Comparison of ENCODE assay signal across 8 cellular contexts in the genomic region with DNA sequence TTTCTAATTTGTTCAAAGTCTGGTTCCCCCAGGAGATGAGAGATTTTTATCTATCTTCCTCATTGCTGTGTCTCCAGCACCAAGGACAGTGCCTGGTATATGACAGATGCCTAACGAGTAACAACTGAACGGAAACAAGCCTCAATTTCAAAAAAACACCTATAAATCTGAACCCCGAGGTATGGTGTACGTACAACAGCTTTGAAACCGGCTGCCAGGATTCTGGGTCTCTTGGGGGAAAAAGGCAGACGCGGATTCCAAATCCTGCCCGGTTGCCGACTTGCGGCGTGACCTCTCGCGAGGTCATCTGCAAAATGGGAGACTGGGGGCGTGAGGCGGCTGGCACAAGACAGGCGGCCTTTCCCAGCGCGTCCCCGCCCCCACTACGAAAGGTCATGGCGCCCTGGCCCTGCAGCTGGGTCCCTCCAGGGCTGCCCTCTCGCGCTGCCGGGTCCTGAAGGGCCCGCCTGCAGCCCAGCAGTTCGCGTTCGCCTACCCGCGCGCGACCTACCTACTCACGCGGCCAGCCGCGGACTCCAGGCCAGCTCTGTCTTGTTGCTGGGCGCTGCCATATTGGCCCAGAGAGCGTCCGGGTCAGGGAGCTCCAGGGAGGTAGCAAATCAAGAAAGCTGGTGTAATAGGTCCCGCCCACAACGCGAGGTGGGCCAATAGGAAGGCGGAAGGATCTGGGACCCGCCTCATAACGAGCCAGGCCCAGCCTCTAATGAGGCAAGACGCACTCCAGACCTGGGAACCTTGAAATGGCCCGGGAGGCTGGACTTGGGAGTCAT. TPM values are rescaled to one million over a fixed set of nuclear protein-coding genes. Genes with fewer than 3 reads are reported as not detected.
DNase-seq lines count a peak whose midpoint lies in the region; ATAC-seq and TF ChIP-seq lines count a peak whose summit lies in the region.

A gene with protein sequence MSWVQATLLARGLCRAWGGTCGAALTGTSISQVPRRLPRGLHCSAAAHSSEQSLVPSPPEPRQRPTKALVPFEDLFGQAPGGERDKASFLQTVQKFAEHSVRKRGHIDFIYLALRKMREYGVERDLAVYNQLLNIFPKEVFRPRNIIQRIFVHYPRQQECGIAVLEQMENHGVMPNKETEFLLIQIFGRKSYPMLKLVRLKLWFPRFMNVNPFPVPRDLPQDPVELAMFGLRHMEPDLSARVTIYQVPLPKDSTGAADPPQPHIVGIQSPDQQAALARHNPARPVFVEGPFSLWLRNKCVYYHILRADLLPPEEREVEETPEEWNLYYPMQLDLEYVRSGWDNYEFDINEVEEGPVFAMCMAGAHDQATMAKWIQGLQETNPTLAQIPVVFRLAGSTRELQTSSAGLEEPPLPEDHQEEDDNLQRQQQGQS (minus strand): TSS at position 584 of the 791 bp plus-strand sequence. CDS start 9,964 bp downstream, outside the sequence.

- peak within 1 kb of the TSS; percentile 33; the same call in 1 of the 2 replicates for H3K27ac ChIP-seq in SU-DHL-6 (ENCODE audit: low read depth, low read length)
- peak within 1 kb of the TSS; percentile 77 for H3K27ac ChIP-seq in thymus (ENCODE audit: low read depth)

- H3K4me1 Mint-ChIP-seq in activated naive CD8-positive, alpha-beta T cell treated with anti-CD3 and anti-CD28 coated beads, Interleukin-2, amount 10 ng/mL, durations not matched to agents 7 days and 5 days, result peaks cover 10% of the 10 kb centered on the region
- H3K4me1 Mint-ChIP-seq in osteocyte (ENCODE audit: unreplicated experiment), result peaks cover 16% of the 10 kb centered on the region

- peaks cover 21% of the 10 kb centered on the region for H3K79me2 ChIP-seq in SU-DHL-6 (ENCODE audit: insufficient read depth, low read length)

- H3K4me3 Mint-ChIP-seq in activated naive CD8-positive, alpha-beta T cell treated with anti-CD3 and anti-CD28 coated beads, Interleukin-2, amount 10 ng/mL, durations not matched to agents 7 days and 5 days, result peak within 1 kb of the TSS; percentile 92
- H3K4me3 Mint-ChIP-seq in osteocyte (ENCODE audit: unreplicated experiment), result peak within 1 kb of the TSS; percentile 98

- no peaks in the 10 kb centered on the region for H3K27me3 Mint-ChIP-seq in activated naive CD8-positive, alpha-beta T cell treated with anti-CD3 and anti-CD28 coated beads, Interleukin-2, amount 10 ng/mL, durations not matched to agents 7 days and 5 days
- H3K27me3 Mint-ChIP-seq in osteocyte (ENCODE audit: unreplicated experiment), result no peaks in the 10 kb centered on the region

- TF ChIP-seq CTCF in GM10266 (IDR thresholded peaks at IDR 0.05; ENCODE audit: control insufficient read depth, insufficient read depth, low read depth, missing control alignments), result no peak
- TF ChIP-seq CTCF in SU-DHL-6 (IDR thresholded peaks at IDR 0.05; ENCODE audit: insufficient read depth, low read length, poor library complexity, severe bottlenecking), result no peak
- TF ChIP-seq CTCF in osteocyte (IDR thresholded peaks at IDR 0.05), result no peak

- peaks cover 12% of the 10 kb centered on the region for H3K4me1 ChIP-seq in thymus (ENCODE audit: control insufficient read depth, insufficient read depth, low read length)

- peak within 1 kb of the TSS; percentile 88 for H3K4me3 ChIP-seq in SU-DHL-6 (ENCODE audit: insufficient read depth, low read length, poor library complexity, severe bottlenecking)
- H3K4me3 ChIP-seq in thymus (ENCODE audit: low read length), result peak within 1 kb of the TSS; percentile 57

- no peaks in the 10 kb centered on the region for H4K20me1 ChIP-seq in SU-DHL-6 (ENCODE audit: low read depth, low read length)

- H2AFZ ChIP-seq in SU-DHL-6 (ENCODE audit: low read depth, low read length, severe bottlenecking), result peak within 1 kb of the TSS; percentile 84

- peak within 1 kb of the TSS; percentile 68 for H3K4me2 ChIP-seq in SU-DHL-6 (ENCODE audit: low read depth, low read length, poor library complexity, severe bottlenecking)

- DNase-seq in GM10266 (ENCODE audit: extremely low spot score) (peak; percentile 97), NCI-H128 (lab: John Stamatoyannopoulos, UW; ENCODE audit: unreplicated experiment) (peak; percentile 91), head of caudate nucleus (peak; percentile 93 to 99 (median 98)), osteocyte (ENCODE audit: extremely low spot score, unreplicated experiment) (peak; percentile 97)
- DNase-seq in activated naive CD8-positive, alpha-beta T cell treated with anti-CD3 and anti-CD28 coated beads, Interleukin-2, amount 10 ng/mL, durations not matched to agents 7 days and 5 days, result peak; percentile 89

- H3K9me3 ChIP-seq in SU-DHL-6 (ENCODE audit: insufficient read depth, low read length) (no peaks in the 10 kb centered on the region), thymus (ENCODE audit: control insufficient read depth) (no peaks in the 10 kb centered on the region)

- no peaks in the 10 kb centered on the region for H3K9me2 ChIP-seq in SU-DHL-6 (replicated peaks; ENCODE audit: insufficient read depth, low read length)

- H3K27me3 ChIP-seq in SU-DHL-6 (ENCODE audit: low read length) (no peaks in the 10 kb centered on the region), thymus (ENCODE audit: control insufficient read depth, insufficient read depth) (no peaks in the 10 kb centered on the region)

- POLR2A ChIA-PET in activated naive CD8-positive, alpha-beta T cell treated with anti-CD3 and anti-CD28 coated beads, Interleukin-2, amount 10 ng/mL, durations not matched to agents 7 days and 5 days (lab: Charles Lee), result interaction anchor here (0.6 to 1.8 kb wide), 2 partner anchors 23 to 1084 kb away, joined by 4 to 6 read pairs; a partner anchor contains a TSS

- H3K9me3 Mint-ChIP-seq in activated naive CD8-positive, alpha-beta T cell treated with anti-CD3 and anti-CD28 coated beads, Interleukin-2, amount 10 ng/mL, durations not matched to agents 7 days and 5 days, result no peaks in the 10 kb centered on the region
- H3K9me3 Mint-ChIP-seq in osteocyte (ENCODE audit: unreplicated experiment), result no peaks in the 10 kb centered on the region

- H3K36me3 ChIP-seq in SU-DHL-6 (ENCODE audit: low read length) (no peaks in the 10 kb centered on the region), thymus (ENCODE audit: control insufficient read depth, insufficient read depth) (no peaks in the 10 kb centered on the region)

- under 1% methylated on average over 47 of the region's 47 CpGs for WGBS in thymus

- H3K36me3 Mint-ChIP-seq in activated naive CD8-positive, alpha-beta T cell treated with anti-CD3 and anti-CD28 coated beads, Interleukin-2, amount 10 ng/mL, durations not matched to agents 7 days and 5 days, result no peaks in the 10 kb centered on the region
- no peaks in the 10 kb centered on the region for H3K36me3 Mint-ChIP-seq in osteocyte (ENCODE audit: unreplicated experiment)

- H3F3A ChIP-seq in SU-DHL-6 (ENCODE audit: insufficient read depth), result no peaks in the 10 kb centered on the region

- intact Hi-C loops in head of caudate nucleus (cut with DNase I), result no loop called here

- ATAC-seq in HG02678 (IDR thresholded peaks at IDR 0.05; ENCODE audit: unreplicated experiment), result peak; percentile 98
- peak; percentile 98 for ATAC-seq in activated naive CD8-positive, alpha-beta T cell treated with anti-CD3 and anti-CD28 coated beads, Interleukin-2, amount 10 ng/mL, durations not matched to agents 7 days and 5 days (ENCODE audit: low read depth)

- peak within 1 kb of the TSS; percentile 84 for H3K27ac Mint-ChIP-seq in activated naive CD8-positive, alpha-beta T cell treated with anti-CD3 and anti-CD28 coated beads, Interleukin-2, amount 10 ng/mL, durations not matched to agents 7 days and 5 days
- peak within 1 kb of the TSS; percentile 96 for H3K27ac Mint-ChIP-seq in osteocyte (ENCODE audit: unreplicated experiment)

- peak within 1 kb of the TSS; percentile 68 for H3K9ac ChIP-seq in SU-DHL-6 (ENCODE audit: low read length)

RNA-seq across cellular contexts. Expression of the gene that starts here (rescaled TPM):
- total RNA-seq in activated naive CD8-positive, alpha-beta T cell treated with anti-CD3 and anti-CD28 coated beads, Interleukin-2, amount 10 ng/mL, durations not matched to agents 7 days and 5 days, result 10 to 100 TPM; 34.7 to 37.1 TPM
- total RNA-seq in osteocyte, result 28.9 and 30.0 TPM in 2 replicates
- 31.0 TPM for polyA plus RNA-seq in thymus

Comparison
In these comparisons a context has a peak if more than half of its experiments do, and no peak if none do; other contexts are left out.
1. Peak in every context shown above with its lines: DNase-seq, ATAC-seq, H3K4me3 ChIP-seq and H3K27ac ChIP-seq.